ENCODE assay signal across 1 cellular context in the genomic region with DNA sequence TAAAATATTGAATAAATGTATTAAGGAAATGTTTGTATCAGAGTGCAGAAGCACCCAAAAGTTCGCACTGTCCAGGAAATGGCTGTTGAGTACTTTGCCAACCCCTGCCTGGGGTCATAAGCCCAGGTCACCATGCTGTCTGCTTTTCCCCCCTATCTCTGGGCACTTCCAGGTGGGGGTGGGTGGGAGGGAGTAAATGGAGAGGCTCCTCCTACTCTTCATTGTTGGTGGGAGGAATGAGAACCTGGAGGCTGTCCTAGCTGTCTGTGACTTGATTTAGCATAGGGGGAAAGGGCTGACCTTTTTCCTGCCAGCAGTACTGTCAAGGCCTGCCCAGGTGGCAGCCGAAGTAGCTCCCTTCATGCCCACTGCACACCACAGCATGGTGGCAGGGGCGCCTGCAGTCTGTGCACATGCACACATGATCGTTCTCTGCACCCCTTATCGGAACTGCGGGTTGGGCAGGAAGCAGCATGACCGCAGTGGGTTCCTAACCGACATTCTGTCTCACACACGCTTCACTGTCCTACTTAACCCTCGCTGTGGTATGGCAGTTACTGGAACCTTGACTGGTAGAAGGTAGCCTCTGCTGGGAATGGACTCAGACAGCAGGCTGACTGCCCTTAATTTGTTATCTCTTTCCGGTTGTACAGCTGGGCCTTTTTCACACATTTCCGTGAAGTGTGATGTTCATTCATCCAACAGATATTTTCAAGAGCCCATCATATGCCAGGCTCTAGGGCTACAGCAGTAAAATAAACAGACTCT.
TF ChIP-seq lines count a peak whose summit lies in the region.

No MANE protein-coding gene starts in this region.

TF ChIP-seq in K562, 482 proteins besides CTCF, POLR2A, EP300 and RAD21 (continued from another document and continues in another):
- TF ChIP-seq, protein P1, sequence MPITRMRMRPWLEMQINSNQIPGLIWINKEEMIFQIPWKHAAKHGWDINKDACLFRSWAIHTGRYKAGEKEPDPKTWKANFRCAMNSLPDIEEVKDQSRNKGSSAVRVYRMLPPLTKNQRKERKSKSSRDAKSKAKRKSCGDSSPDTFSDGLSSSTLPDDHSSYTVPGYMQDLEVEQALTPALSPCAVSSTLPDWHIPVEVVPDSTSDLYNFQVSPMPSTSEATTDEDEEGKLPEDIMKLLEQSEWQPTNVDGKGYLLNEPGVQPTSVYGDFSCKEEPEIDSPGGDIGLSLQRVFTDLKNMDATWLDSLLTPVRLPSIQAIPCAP (CRISPR knock-in tag; IDR thresholded peaks at IDR 0.05; ENCODE audit: borderline replicate concordance) = no peak
- TF ChIP-seq, protein P2, sequence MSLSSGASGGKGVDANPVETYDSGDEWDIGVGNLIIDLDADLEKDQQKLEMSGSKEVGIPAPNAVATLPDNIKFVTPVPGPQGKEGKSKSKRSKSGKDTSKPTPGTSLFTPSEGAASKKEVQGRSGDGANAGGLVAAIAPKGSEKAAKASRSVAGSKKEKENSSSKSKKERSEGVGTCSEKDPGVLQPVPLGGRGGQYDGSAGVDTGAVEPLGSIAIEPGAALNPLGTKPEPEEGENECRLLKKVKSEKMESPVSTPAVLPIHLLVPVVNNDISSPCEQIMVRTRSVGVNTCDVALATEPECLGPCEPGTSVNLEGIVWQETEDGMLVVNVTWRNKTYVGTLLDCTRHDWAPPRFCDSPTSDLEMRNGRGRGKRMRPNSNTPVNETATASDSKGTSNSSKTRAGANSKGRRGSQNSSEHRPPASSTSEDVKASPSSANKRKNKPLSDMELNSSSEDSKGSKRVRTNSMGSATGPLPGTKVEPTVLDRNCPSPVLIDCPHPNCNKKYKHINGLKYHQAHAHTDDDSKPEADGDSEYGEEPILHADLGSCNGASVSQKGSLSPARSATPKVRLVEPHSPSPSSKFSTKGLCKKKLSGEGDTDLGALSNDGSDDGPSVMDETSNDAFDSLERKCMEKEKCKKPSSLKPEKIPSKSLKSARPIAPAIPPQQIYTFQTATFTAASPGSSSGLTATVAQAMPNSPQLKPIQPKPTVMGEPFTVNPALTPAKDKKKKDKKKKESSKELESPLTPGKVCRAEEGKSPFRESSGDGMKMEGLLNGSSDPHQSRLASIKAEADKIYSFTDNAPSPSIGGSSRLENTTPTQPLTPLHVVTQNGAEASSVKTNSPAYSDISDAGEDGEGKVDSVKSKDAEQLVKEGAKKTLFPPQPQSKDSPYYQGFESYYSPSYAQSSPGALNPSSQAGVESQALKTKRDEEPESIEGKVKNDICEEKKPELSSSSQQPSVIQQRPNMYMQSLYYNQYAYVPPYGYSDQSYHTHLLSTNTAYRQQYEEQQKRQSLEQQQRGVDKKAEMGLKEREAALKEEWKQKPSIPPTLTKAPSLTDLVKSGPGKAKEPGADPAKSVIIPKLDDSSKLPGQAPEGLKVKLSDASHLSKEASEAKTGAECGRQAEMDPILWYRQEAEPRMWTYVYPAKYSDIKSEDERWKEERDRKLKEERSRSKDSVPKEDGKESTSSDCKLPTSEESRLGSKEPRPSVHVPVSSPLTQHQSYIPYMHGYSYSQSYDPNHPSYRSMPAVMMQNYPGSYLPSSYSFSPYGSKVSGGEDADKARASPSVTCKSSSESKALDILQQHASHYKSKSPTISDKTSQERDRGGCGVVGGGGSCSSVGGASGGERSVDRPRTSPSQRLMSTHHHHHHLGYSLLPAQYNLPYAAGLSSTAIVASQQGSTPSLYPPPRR (CRISPR knock-in tag; IDR thresholded peaks at IDR 0.05; ENCODE audit: borderline replicate concordance) = 0 out of 2 replicates have a peak, but pooled peaks have one; percentile 60
- peak; percentile 79 for TF ChIP-seq ARID1B (IDR thresholded peaks at IDR 0.05)
- TF ChIP-seq SMARCA4 (IDR thresholded peaks at IDR 0.05) = peak; percentile 39; the same call in 1 of the 2 replicates
- peak; percentile 73 for TF ChIP-seq DPF2 (IDR thresholded peaks at IDR 0.05)
- peak; percentile 5; the same call in 1 of the 2 replicates for TF ChIP-seq NFE2 (IDR thresholded peaks at IDR 0.05; ENCODE audit: low read depth)
- TF ChIP-seq, protein P3, sequence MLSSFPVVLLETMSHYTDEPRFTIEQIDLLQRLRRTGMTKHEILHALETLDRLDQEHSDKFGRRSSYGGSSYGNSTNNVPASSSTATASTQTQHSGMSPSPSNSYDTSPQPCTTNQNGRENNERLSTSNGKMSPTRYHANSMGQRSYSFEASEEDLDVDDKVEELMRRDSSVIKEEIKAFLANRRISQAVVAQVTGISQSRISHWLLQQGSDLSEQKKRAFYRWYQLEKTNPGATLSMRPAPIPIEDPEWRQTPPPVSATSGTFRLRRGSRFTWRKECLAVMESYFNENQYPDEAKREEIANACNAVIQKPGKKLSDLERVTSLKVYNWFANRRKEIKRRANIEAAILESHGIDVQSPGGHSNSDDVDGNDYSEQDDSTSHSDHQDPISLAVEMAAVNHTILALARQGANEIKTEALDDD (IDR thresholded peaks at IDR 0.05) = peak; percentile 96
- no peak for TF ChIP-seq BRD4 (IDR thresholded peaks at IDR 0.05)
- peak; percentile 88 for TF ChIP-seq ZNF583 (CRISPR knock-in tag; IDR thresholded peaks at IDR 0.05)
- TF ChIP-seq, protein P4, sequence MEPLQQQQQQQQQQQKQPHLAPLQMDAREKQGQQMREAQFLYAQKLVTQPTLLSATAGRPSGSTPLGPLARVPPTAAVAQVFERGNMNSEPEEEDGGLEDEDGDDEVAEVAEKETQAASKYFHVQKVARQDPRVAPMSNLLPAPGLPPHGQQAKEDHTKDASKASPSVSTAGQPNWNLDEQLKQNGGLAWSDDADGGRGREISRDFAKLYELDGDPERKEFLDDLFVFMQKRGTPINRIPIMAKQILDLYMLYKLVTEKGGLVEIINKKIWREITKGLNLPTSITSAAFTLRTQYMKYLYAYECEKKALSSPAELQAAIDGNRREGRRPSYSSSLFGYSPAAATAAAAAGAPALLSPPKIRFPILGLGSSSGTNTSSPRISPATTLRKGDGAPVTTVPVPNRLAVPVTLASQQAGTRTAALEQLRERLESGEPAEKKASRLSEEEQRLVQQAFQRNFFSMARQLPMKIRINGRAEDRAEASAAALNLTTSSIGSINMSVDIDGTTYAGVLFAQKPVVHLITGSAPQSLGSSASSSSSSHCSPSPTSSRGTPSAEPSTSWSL (CRISPR knock-in tag; IDR thresholded peaks at IDR 0.05; ENCODE audit: borderline replicate concordance) = 0 out of 2 replicates have a peak, but pooled peaks have one; percentile 29
- no peak for TF ChIP-seq SRSF9 (IDR thresholded peaks at IDR 0.05; ENCODE audit: borderline replicate concordance, low read depth, low read length)
- TF ChIP-seq, protein P5, sequence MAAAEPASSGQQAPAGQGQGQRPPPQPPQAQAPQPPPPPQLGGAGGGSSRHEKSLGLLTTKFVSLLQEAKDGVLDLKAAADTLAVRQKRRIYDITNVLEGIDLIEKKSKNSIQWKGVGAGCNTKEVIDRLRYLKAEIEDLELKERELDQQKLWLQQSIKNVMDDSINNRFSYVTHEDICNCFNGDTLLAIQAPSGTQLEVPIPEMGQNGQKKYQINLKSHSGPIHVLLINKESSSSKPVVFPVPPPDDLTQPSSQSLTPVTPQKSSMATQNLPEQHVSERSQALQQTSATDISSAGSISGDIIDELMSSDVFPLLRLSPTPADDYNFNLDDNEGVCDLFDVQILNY (CRISPR knock-in tag; IDR thresholded peaks at IDR 0.05) = no peak
- TF ChIP-seq ETV6 (IDR thresholded peaks at IDR 0.05; ENCODE audit: borderline replicate concordance in 1 of 2, low read depth in 2 of 2, low read length in 1 of 2) = peak; percentile 4 to 89; a peak in 2 of 4 replicates
- no peak for TF ChIP-seq ETV6 (CRISPR knock-in tag; IDR thresholded peaks at IDR 0.05; ENCODE audit: borderline replicate concordance)
- TF ChIP-seq, protein P6, sequence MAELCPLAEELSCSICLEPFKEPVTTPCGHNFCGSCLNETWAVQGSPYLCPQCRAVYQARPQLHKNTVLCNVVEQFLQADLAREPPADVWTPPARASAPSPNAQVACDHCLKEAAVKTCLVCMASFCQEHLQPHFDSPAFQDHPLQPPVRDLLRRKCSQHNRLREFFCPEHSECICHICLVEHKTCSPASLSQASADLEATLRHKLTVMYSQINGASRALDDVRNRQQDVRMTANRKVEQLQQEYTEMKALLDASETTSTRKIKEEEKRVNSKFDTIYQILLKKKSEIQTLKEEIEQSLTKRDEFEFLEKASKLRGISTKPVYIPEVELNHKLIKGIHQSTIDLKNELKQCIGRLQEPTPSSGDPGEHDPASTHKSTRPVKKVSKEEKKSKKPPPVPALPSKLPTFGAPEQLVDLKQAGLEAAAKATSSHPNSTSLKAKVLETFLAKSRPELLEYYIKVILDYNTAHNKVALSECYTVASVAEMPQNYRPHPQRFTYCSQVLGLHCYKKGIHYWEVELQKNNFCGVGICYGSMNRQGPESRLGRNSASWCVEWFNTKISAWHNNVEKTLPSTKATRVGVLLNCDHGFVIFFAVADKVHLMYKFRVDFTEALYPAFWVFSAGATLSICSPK (IDR thresholded peaks at IDR 0.05; ENCODE audit: borderline replicate concordance) = no peak
- no peak for TF ChIP-seq CBX8 (IDR thresholded peaks at IDR 0.05; ENCODE audit: borderline replicate concordance, extremely low read depth, low read depth, low read length, poor library complexity, severe bottlenecking)
- TF ChIP-seq, protein P7, sequence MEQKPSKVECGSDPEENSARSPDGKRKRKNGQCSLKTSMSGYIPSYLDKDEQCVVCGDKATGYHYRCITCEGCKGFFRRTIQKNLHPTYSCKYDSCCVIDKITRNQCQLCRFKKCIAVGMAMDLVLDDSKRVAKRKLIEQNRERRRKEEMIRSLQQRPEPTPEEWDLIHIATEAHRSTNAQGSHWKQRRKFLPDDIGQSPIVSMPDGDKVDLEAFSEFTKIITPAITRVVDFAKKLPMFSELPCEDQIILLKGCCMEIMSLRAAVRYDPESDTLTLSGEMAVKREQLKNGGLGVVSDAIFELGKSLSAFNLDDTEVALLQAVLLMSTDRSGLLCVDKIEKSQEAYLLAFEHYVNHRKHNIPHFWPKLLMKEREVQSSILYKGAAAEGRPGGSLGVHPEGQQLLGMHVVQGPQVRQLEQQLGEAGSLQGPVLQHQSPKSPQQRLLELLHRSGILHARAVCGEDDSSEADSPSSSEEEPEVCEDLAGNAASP (IDR thresholded peaks at IDR 0.05) = no peak
- TF ChIP-seq HNRNPL (IDR thresholded peaks at IDR 0.05; ENCODE audit: low read depth, low read length) = 0 out of 2 replicates have a peak, but pooled peaks have one; percentile 40
- peak; percentile 52; the same call in 1 of the 2 replicates for TF ChIP-seq HDAC2 (IDR thresholded peaks at IDR 0.05)
- TF ChIP-seq, protein P8, sequence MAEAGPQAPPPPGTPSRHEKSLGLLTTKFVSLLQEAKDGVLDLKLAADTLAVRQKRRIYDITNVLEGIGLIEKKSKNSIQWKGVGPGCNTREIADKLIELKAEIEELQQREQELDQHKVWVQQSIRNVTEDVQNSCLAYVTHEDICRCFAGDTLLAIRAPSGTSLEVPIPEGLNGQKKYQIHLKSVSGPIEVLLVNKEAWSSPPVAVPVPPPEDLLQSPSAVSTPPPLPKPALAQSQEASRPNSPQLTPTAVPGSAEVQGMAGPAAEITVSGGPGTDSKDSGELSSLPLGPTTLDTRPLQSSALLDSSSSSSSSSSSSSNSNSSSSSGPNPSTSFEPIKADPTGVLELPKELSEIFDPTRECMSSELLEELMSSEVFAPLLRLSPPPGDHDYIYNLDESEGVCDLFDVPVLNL (CRISPR knock-in tag; IDR thresholded peaks at IDR 0.05; ENCODE audit: low read depth) = no peak
- TF ChIP-seq, protein P9, sequence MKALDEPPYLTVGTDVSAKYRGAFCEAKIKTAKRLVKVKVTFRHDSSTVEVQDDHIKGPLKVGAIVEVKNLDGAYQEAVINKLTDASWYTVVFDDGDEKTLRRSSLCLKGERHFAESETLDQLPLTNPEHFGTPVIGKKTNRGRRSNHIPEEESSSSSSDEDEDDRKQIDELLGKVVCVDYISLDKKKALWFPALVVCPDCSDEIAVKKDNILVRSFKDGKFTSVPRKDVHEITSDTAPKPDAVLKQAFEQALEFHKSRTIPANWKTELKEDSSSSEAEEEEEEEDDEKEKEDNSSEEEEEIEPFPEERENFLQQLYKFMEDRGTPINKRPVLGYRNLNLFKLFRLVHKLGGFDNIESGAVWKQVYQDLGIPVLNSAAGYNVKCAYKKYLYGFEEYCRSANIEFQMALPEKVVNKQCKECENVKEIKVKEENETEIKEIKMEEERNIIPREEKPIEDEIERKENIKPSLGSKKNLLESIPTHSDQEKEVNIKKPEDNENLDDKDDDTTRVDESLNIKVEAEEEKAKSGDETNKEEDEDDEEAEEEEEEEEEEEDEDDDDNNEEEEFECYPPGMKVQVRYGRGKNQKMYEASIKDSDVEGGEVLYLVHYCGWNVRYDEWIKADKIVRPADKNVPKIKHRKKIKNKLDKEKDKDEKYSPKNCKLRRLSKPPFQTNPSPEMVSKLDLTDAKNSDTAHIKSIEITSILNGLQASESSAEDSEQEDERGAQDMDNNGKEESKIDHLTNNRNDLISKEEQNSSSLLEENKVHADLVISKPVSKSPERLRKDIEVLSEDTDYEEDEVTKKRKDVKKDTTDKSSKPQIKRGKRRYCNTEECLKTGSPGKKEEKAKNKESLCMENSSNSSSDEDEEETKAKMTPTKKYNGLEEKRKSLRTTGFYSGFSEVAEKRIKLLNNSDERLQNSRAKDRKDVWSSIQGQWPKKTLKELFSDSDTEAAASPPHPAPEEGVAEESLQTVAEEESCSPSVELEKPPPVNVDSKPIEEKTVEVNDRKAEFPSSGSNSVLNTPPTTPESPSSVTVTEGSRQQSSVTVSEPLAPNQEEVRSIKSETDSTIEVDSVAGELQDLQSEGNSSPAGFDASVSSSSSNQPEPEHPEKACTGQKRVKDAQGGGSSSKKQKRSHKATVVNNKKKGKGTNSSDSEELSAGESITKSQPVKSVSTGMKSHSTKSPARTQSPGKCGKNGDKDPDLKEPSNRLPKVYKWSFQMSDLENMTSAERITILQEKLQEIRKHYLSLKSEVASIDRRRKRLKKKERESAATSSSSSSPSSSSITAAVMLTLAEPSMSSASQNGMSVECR (CRISPR knock-in tag; IDR thresholded peaks at IDR 0.05) = no peak; the same call in 1 of the 2 replicates
- TF ChIP-seq ZNF766 (CRISPR knock-in tag; conservative IDR thresholded peaks at IDR 0.05) = 0 out of 2 replicates have a peak, but pooled peaks have one; percentile 48
- peak; percentile 83; the same call in 1 of the 2 replicates for TF ChIP-seq RUNX1 (IDR thresholded peaks at IDR 0.05; ENCODE audit: low read depth)
- TF ChIP-seq, protein P10, sequence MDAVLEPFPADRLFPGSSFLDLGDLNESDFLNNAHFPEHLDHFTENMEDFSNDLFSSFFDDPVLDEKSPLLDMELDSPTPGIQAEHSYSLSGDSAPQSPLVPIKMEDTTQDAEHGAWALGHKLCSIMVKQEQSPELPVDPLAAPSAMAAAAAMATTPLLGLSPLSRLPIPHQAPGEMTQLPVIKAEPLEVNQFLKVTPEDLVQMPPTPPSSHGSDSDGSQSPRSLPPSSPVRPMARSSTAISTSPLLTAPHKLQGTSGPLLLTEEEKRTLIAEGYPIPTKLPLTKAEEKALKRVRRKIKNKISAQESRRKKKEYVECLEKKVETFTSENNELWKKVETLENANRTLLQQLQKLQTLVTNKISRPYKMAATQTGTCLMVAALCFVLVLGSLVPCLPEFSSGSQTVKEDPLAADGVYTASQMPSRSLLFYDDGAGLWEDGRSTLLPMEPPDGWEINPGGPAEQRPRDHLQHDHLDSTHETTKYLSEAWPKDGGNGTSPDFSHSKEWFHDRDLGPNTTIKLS (IDR thresholded peaks at IDR 0.05; ENCODE audit: borderline replicate concordance, low read depth) = no peak
